ENCODE assay signal across 8 cellular contexts in genomic region chr10:111598433-111599059, GRCh38.
DNase-seq lines count a peak whose midpoint lies in the region; FAIRE-seq and TF ChIP-seq lines count a peak whose summit lies in the region.

No MANE protein-coding gene starts in this region.

- H3K4ac ChIP-seq in mesenchymal stem cell (ENCODE audit: low read depth in 1 of 2, low read length in 2 of 2): no peak overlapping the region

- H2AFZ ChIP-seq in Karpas-422 (ENCODE audit: low read length): no peak overlapping the region
- peak overlapping the region; percentile 61 for H2AFZ ChIP-seq in mesenchymal stem cell (ENCODE audit: low read depth, low read length)

- H2BK120ac ChIP-seq in mesenchymal stem cell (ENCODE audit: low read depth, low read length): no peak overlapping the region

- H2BK15ac ChIP-seq in mesenchymal stem cell (ENCODE audit: low read depth, poor library complexity, severe bottlenecking): no peak overlapping the region

- H2BK5ac ChIP-seq in mesenchymal stem cell (ENCODE audit: low read depth, low read length, poor library complexity, severe bottlenecking): no peak overlapping the region

- no peak overlapping the region for H2AK5ac ChIP-seq in mesenchymal stem cell (ENCODE audit: low read length, severe bottlenecking)

- WGBS in mesenchymal stem cell: 34% methylated on average over 6 of the region's 6 CpGs

- H3K23ac ChIP-seq in mesenchymal stem cell (ENCODE audit: low read length in 2 of 2): no peak overlapping the region

- H3K27ac ChIP-seq in Karpas-422 (ENCODE audit: low read length) (no peak overlapping the region), WERI-Rb-1 (no peak overlapping the region), mesenchymal stem cell (ENCODE audit: low read length, poor library complexity, severe bottlenecking) (no peak overlapping the region)

- H3K9me3 ChIP-seq in Karpas-422 (ENCODE audit: low read length): no peaks in the 10 kb centered on the region
- H3K9me3 ChIP-seq in WERI-Rb-1 (ENCODE audit: severe bottlenecking): no peaks in the 10 kb centered on the region
- H3K9me3 ChIP-seq in mesenchymal stem cell (ENCODE audit: control insufficient read depth, low read length): no peaks in the 10 kb centered on the region

- H3K27me3 ChIP-seq in Karpas-422 (ENCODE audit: low read length) (no peaks in the 10 kb centered on the region), WERI-Rb-1 (ENCODE audit: insufficient read depth, low read depth, severe bottlenecking) (no peaks in the 10 kb centered on the region), mesenchymal stem cell (ENCODE audit: control insufficient read depth in 1 of 2, insufficient read depth in 1 of 2, low read length in 2 of 2) (no peaks in the 10 kb centered on the region)

- H3K4me3 ChIP-seq in Karpas-422 (ENCODE audit: low read length) (no peak overlapping the region), WERI-Rb-1 (ENCODE audit: low read depth, low read length) (no peak overlapping the region), mesenchymal stem cell (ENCODE audit: insufficient read depth in 1 of 2, low read depth in 1 of 2, low read length in 2 of 2) (no peak overlapping the region)

- TF ChIP-seq CTCF in WERI-Rb-1 (IDR thresholded peaks at IDR 0.05; ENCODE audit: low read depth, low read length): peak; percentile 80

- no peaks in the 10 kb centered on the region for H3K79me1 ChIP-seq in mesenchymal stem cell (replicated peaks; ENCODE audit: low read length, poor library complexity, severe bottlenecking)

- H4K91ac ChIP-seq in mesenchymal stem cell (ENCODE audit: low read length): no peak overlapping the region

- H3K36me3 ChIP-seq in Karpas-422 (ENCODE audit: insufficient read depth, low read length) (no peaks in the 10 kb centered on the region), WERI-Rb-1 (no peaks in the 10 kb centered on the region), mesenchymal stem cell (ENCODE audit: control insufficient read depth in 1 of 2, insufficient read depth in 2 of 2, low read depth in 1 of 2, low read length in 2 of 2) (no peaks in the 10 kb centered on the region)

- no peaks in the 10 kb centered on the region for H3K9me2 ChIP-seq in Karpas-422 (replicated peaks; ENCODE audit: insufficient read depth, low read length)

- H3K4me1 ChIP-seq in Karpas-422 (ENCODE audit: low read length) (peaks cover 4% of the 10 kb centered on the region), mesenchymal stem cell (ENCODE audit: control insufficient read depth, insufficient read depth, low read depth, low read length) (no peaks in the 10 kb centered on the region)

- no peaks in the 10 kb centered on the region for H3K79me2 ChIP-seq in Karpas-422 (ENCODE audit: low read length)

- H3K18ac ChIP-seq in mesenchymal stem cell (ENCODE audit: low read depth in 1 of 2, low read length in 2 of 2): no peak overlapping the region

- H3K4me2 ChIP-seq in Karpas-422 (ENCODE audit: low read depth, low read length, poor library complexity, severe bottlenecking): no peak overlapping the region
- no peak overlapping the region for H3K4me2 ChIP-seq in mesenchymal stem cell (ENCODE audit: low read length, poor library complexity, severe bottlenecking)

- H3K9ac ChIP-seq in Karpas-422 (ENCODE audit: low read length) (no peak overlapping the region), mesenchymal stem cell (ENCODE audit: low read length) (no peak overlapping the region)

- no peak overlapping the region for H3K14ac ChIP-seq in mesenchymal stem cell (ENCODE audit: low read length in 2 of 2)

- no peak for TF ChIP-seq POLR2A in H54 (IDR thresholded peaks at IDR 0.05; ENCODE audit: low read depth, low read length)

- no peak overlapping the region for H2BK12ac ChIP-seq in mesenchymal stem cell (ENCODE audit: low read length in 2 of 2)

- peak; percentile 68 for DNase-seq in activated effector memory CD4-positive, alpha-beta T cell treated with anti-CD3 and anti-CD28 coated beads, Interleukin-2, amount 50 U/mL, for 16 hours
- no peak for DNase-seq in activated effector memory CD4-positive, alpha-beta T cell treated with Interleukin-2 at 50 U/mL for 16 hours
- DNase-seq in H54 (ENCODE audit: insufficient read length, low spot score) (peak; percentile 10), Karpas-422 (peak; percentile 88), WERI-Rb-1 (peak; percentile 74), ecto neural progenitor cell (ENCODE audit: low spot score) (peak; percentile 74), mesenchymal stem cell (peak; percentile 62)
- DNase-seq in stimulated activated naive CD4-positive, alpha-beta T cell treated with Interleukin-2 at 50 U/mL for 16 hours (lab: John Stamatoyannopoulos, UW): peak; percentile 4

- FAIRE-seq in H54 (lab: Jason Lieb, UNC): peak; percentile 58

- no peaks in the 10 kb centered on the region for H4K20me1 ChIP-seq in Karpas-422 (ENCODE audit: insufficient read depth, low read depth, low read length)

- H4K8ac ChIP-seq in mesenchymal stem cell (ENCODE audit: low read length): no peak overlapping the region
